ENCODE assay signal across 14 cellular contexts in the genomic region with DNA sequence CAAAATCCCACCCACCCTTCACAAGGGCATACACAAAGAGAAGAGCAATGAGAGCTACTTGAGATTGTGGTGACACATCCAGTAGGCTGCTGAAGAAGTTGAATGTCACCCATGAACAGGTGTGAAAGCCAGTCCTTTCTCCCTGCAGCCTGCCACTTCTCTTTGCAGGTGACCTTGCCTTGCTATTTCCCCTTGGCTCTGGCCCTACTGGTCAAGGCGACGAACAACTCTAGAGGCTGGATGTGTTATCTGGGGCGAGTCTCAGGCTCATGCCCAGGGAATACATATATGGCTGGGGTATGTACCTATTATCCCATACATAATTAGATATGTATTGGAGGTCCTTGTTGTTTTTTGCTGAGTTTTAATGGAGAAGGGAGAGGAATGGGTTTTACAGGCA.
DNase-seq lines count a peak whose midpoint lies in the region; ATAC-seq, FAIRE-seq and TF ChIP-seq lines count a peak whose summit lies in the region.
"Had no signal": no experiment of that assay in that cellular context is flagged by ENCODE, and none has a peak within 500 bp of the region (broad histone marks: within the 10 kb centered on the region; RNA-seq: fewer than 3 reads in every experiment).

No MANE protein-coding gene starts in this region.

- H4K5ac ChIP-seq in IMR-90 (ENCODE audit: low read depth, low read length): no peak overlapping the region
- H4K5ac ChIP-seq in H1 (ENCODE audit: insufficient read length, low read depth, low read length): no peak overlapping the region

- no peak overlapping the region for H2BK5ac ChIP-seq in IMR-90 (ENCODE audit: low read depth, low read length, poor library complexity, severe bottlenecking)
- H2BK5ac ChIP-seq in H1 (ENCODE audit: low read depth, low read length): no peak overlapping the region

- no peak overlapping the region for H3K14ac ChIP-seq in IMR-90 (replicated peaks; ENCODE audit: low read depth, low read length)
- H3K14ac ChIP-seq in H1 (ENCODE audit: insufficient read length): no peak overlapping the region

- DNase-seq in DMS79 (lab: John Stamatoyannopoulos, UW) (peak; percentile 63), IMR-90 (no peak), NCI-H510A (lab: John Stamatoyannopoulos, UW) (peak; percentile 25), H1 (ENCODE audit: low read depth in 1 of 2, low spot score in 2 of 2) (no peak), HCEC 1CT (no peak)
- DNase-seq in activated CD4-positive, alpha-beta T cell treated with anti-CD3 and anti-CD28 coated beads, Interleukin-2, amount 10 ng/mL, durations not matched to agents 7 days and 5 days: no peak
- DNase-seq: BE2C; CD4-positive, alpha-beta memory T cell; GM23248; H7 had no signal

- in situ Hi-C loops in IMR-90 (cut with MboI; ENCODE audit: low sequenced_read_pairs): no loop called here

- H3K56ac ChIP-seq in IMR-90 (ENCODE audit: extremely low read depth, insufficient read depth, low read length): no peak overlapping the region
- no peak overlapping the region for H3K56ac ChIP-seq in H1 (replicated peaks; ENCODE audit: insufficient read length, low read depth, low read length)

- H4K91ac ChIP-seq in IMR-90 (ENCODE audit: insufficient read depth, low read depth, low read length) (no peak overlapping the region), H1 (replicated peaks; ENCODE audit: insufficient read length, low read length) (no peak overlapping the region)

- H3K18ac ChIP-seq in IMR-90 (ENCODE audit: low read depth, low read length) (no peak overlapping the region), H1 (ENCODE audit: extremely low read depth, low read length) (no peak overlapping the region)

- H3K9me3 ChIP-seq in IMR-90 (ENCODE audit: control insufficient read depth, insufficient read depth, low read length) (no peaks in the 10 kb centered on the region), H1 (ENCODE audit: insufficient read depth in 2 of 2, low read depth in 1 of 2, low read length in 1 of 2) (no peaks in the 10 kb centered on the region)
- H3K9me3 ChIP-seq: BE2C had no signal

- intact Hi-C loops in IMR-90 (cut with micrococcal nuclease): no loop called here

- H3K4me1 ChIP-seq in IMR-90 (ENCODE audit: control insufficient read depth, insufficient read depth, low read length) (no peaks in the 10 kb centered on the region), H1 (replicated peaks in 1 of 4; ENCODE audit: control insufficient read depth in 3 of 4, insufficient read depth in 4 of 4, low read length in 3 of 4) (0 out of 7 replicates have a peak, but pooled peaks cover 0 to 7% (median 0%) of the 10 kb centered on the region in 4 experiments)
- H3K4me1 ChIP-seq: BE2C had no signal

- CTCF ChIA-PET in IMR-90 (lab: Yijun Ruan, JAX): no interaction called here
- CTCF ChIA-PET in H1 (lab: Charles Lee; ENCODE audit: partially characterized antibody): interaction anchor here (1.9 kb wide), 1 partner anchor 172 kb away, joined by 9 read pairs; no protein-coding TSS in a partner anchor
- CTCF ChIA-PET in activated CD4-positive, alpha-beta T cell treated with anti-CD3 and anti-CD28 coated beads, Interleukin-2, amount 10 ng/mL, durations not matched to agents 7 days and 5 days (lab: Charles Lee): no interaction called here

- H3K36me3 ChIP-seq in IMR-90 (ENCODE audit: control insufficient read depth, insufficient read depth, low read length): no peaks in the 10 kb centered on the region
- no peaks in the 10 kb centered on the region for H3K36me3 ChIP-seq in H1 (ENCODE audit: control insufficient read depth in 2 of 4, insufficient read depth in 4 of 4, low read length in 3 of 4)
- H3K36me3 ChIP-seq: BE2C had no signal

- no peak overlapping the region for H3K9ac ChIP-seq in IMR-90 (ENCODE audit: low read depth, low read length)
- no peak overlapping the region for H3K9ac ChIP-seq in H1 (replicated peaks in 1 of 4; ENCODE audit: extremely low read depth in 1 of 4, low read depth in 3 of 4, low read length in 3 of 4)
- H3K9ac ChIP-seq: GM23248 had no signal

- H2AFZ ChIP-seq in IMR-90 (replicated peaks; ENCODE audit: low read length, poor library complexity): peak overlapping the region; percentile 21
- 0 out of 2 replicates have a peak overlapping the region, but pooled peaks have one; percentile 52 for H2AFZ ChIP-seq in H1 (ENCODE audit: low read length)
- H2AFZ ChIP-seq: GM23248 had no signal

- no peak overlapping the region for H2AK9ac ChIP-seq in IMR-90 (replicated peaks; ENCODE audit: low read depth, low read length, poor library complexity)

- WGBS in IMR-90 (ENCODE audit: extremely low coverage in 2 of 2, insufficient read length in 1 of 2), 2 experiments: no CpG with 5 or more reads among the region's 3 CpGs
- WGBS in H1 (ENCODE audit: extremely low coverage in 1 of 2, insufficient coverage in 1 of 2, insufficient read length in 1 of 2, insufficient replicate concordance in 2 of 2, low coverage in 1 of 2, low lambda C conversion rate in 2 of 2, missing lambda C conversion rate in 1 of 2), 2 experiments: 85% methylated on average over 3 of the region's 3 CpGs; no CpG with 5 or more reads in 1 of the 2 experiments

- no peaks in the 10 kb centered on the region for H3K9me1 ChIP-seq in IMR-90 (ENCODE audit: insufficient read depth, low read length)

- H2BK15ac ChIP-seq in IMR-90 (ENCODE audit: low read depth, low read length) (no peak overlapping the region), H1 (ENCODE audit: low read length) (no peak overlapping the region; the same call in 1 of the 2 replicates)

- no peak overlapping the region for H3K27ac Mint-ChIP-seq in activated CD4-positive, alpha-beta T cell treated with anti-CD3 and anti-CD28 coated beads, Interleukin-2, amount 10 ng/mL, durations not matched to agents 7 days and 5 days

- H3K4ac ChIP-seq in IMR-90 (ENCODE audit: low read depth, low read length) (no peak overlapping the region), H1 (replicated peaks; ENCODE audit: insufficient read length, low read depth, low read length) (no peak overlapping the region)

- no peak overlapping the region for H2BK120ac ChIP-seq in IMR-90 (ENCODE audit: low read depth, low read length)
- H2BK120ac ChIP-seq in H1 (replicated peaks; ENCODE audit: low read depth, low read length): no peak overlapping the region

- H3K79me1 ChIP-seq in IMR-90 (ENCODE audit: low read depth in 1 of 2, low read length in 2 of 2) (no peaks in the 10 kb centered on the region), H1 (ENCODE audit: low read depth, low read length) (no peaks in the 10 kb centered on the region)

- no peak for TF ChIP-seq CTCF in IMR-90 (conservative IDR thresholded peaks at IDR 0.05; ENCODE audit: low read depth, low read length)
- no peak for TF ChIP-seq CTCF in H1 (IDR thresholded peaks at IDR 0.05; ENCODE audit: control extremely low read depth in 1 of 3, insufficient read depth in 1 of 3, low read depth in 1 of 3, low read length in 3 of 3)

- no peak overlapping the region for H2AK5ac ChIP-seq in IMR-90 (ENCODE audit: low read depth, low read length)
- no peak overlapping the region for H2AK5ac ChIP-seq in H1 (ENCODE audit: low read depth, low read length)

- BruUV-seq in IMR-90 (replicated peaks; lab: Mats Ljungman, UMichigan): no TSS peak

- dilution Hi-C loops in IMR-90 (cut with HindIII; ENCODE audit: low sequenced_read_pairs, unreplicated experiment): no loop called here

- no peak for TF ChIP-seq RAD21 in IMR-90 (IDR thresholded peaks at IDR 0.05; ENCODE audit: low read length)
- TF ChIP-seq RAD21 in H1 (IDR thresholded peaks at IDR 0.05 in 1 of 2, conservative IDR thresholded peaks at IDR 0.05 in 1 of 2; ENCODE audit: low read depth in 2 of 2, low read length in 2 of 2): no peak

- no peak overlapping the region for H3K4me3 ChIP-seq in IMR-90 (ENCODE audit: insufficient read depth, low read depth, low read length)
- no peak overlapping the region for H3K4me3 ChIP-seq in H1 (ENCODE audit: extremely low read depth in 1 of 4, insufficient read depth in 2 of 4, low read depth in 3 of 4, low read length in 4 of 4)
- H3K4me3 ChIP-seq: GM23248 had no signal

- H3K36me3 Mint-ChIP-seq in activated CD4-positive, alpha-beta T cell treated with anti-CD3 and anti-CD28 coated beads, Interleukin-2, amount 10 ng/mL, durations not matched to agents 7 days and 5 days (ENCODE audit: low read depth): peaks cover 5% of the 10 kb centered on the region
- H3K36me3 Mint-ChIP-seq: CD4-positive, alpha-beta memory T cell had no signal

- H3K4me2 ChIP-seq in IMR-90 (ENCODE audit: low read depth, low read length): no peak overlapping the region
- no peak overlapping the region for H3K4me2 ChIP-seq in H1 (ENCODE audit: insufficient read depth in 1 of 2, low read depth in 2 of 2, low read length in 2 of 2)

- no peak for TF ChIP-seq EP300 in H1 (IDR thresholded peaks at IDR 0.05; ENCODE audit: borderline replicate concordance in 1 of 2, low read depth in 2 of 2, low read length in 2 of 2)

- no peak overlapping the region for H3K4me3 Mint-ChIP-seq in activated CD4-positive, alpha-beta T cell treated with anti-CD3 and anti-CD28 coated beads, Interleukin-2, amount 10 ng/mL, durations not matched to agents 7 days and 5 days

- peaks cover 3% of the 10 kb centered on the region for H3K9me3 Mint-ChIP-seq in activated CD4-positive, alpha-beta T cell treated with anti-CD3 and anti-CD28 coated beads, Interleukin-2, amount 10 ng/mL, durations not matched to agents 7 days and 5 days

- H2BK20ac ChIP-seq in IMR-90 (ENCODE audit: low read depth, low read length): no peak overlapping the region
- H2BK20ac ChIP-seq in H1 (ENCODE audit: low read length): no peak overlapping the region

- POLR2A ChIA-PET in IMR-90 (lab: Charles Lee; ENCODE audit: unreplicated experiment): no interaction called here
- POLR2A ChIA-PET in H1 (lab: Charles Lee; ENCODE audit: partially characterized antibody): no interaction called here
- POLR2A ChIA-PET in activated CD4-positive, alpha-beta T cell treated with anti-CD3 and anti-CD28 coated beads, Interleukin-2, amount 10 ng/mL, durations not matched to agents 7 days and 5 days (lab: Charles Lee): no interaction called here

- H3K79me2 ChIP-seq in H1 (ENCODE audit: control insufficient read depth in 1 of 2, insufficient read depth in 2 of 2, low read length in 2 of 2): no peaks in the 10 kb centered on the region

- no peak for FAIRE-seq in H1 (lab: Jason Lieb, UNC)
- FAIRE-seq: A204.1, GM18507 had no signal

- TF ChIP-seq POLR2A in IMR-90 (IDR thresholded peaks at IDR 0.05; ENCODE audit: low read depth, low read length) (no peak), H1 (IDR thresholded peaks at IDR 0.05; ENCODE audit: control extremely low read depth in 1 of 2, low read depth in 2 of 2, low read length in 2 of 2) (no peak)

- H3K27me3 ChIP-seq in IMR-90 (ENCODE audit: control insufficient read depth, insufficient read depth, low read length): peaks cover 2% of the 10 kb centered on the region; the same call in 1 of the 2 replicates
- H3K27me3 ChIP-seq in H1 (replicated peaks in 1 of 4; ENCODE audit: control insufficient read depth in 3 of 4, extremely low read depth in 1 of 4, insufficient read depth in 3 of 4, low read length in 3 of 4): no peaks in the 10 kb centered on the region
- H3K27me3 ChIP-seq: BE2C had no signal

- peaks cover 26% of the 10 kb centered on the region for H3K4me1 Mint-ChIP-seq in activated CD4-positive, alpha-beta T cell treated with anti-CD3 and anti-CD28 coated beads, Interleukin-2, amount 10 ng/mL, durations not matched to agents 7 days and 5 days

- H4K8ac ChIP-seq in IMR-90 (ENCODE audit: low read depth in 2 of 2, low read length in 2 of 2) (no peak overlapping the region), H1 (ENCODE audit: extremely low read depth, insufficient read depth, low read length) (no peak overlapping the region)

- H3K23ac ChIP-seq in IMR-90 (ENCODE audit: low read depth, low read length): no peak overlapping the region
- no peak overlapping the region for H3K23ac ChIP-seq in H1 (ENCODE audit: insufficient read length)

- no peak overlapping the region for H2BK12ac ChIP-seq in H1 (ENCODE audit: low read depth, low read length)

- no peaks in the 10 kb centered on the region for H3K23me2 ChIP-seq in H1 (ENCODE audit: low read depth, low read length)

- H3K27me3 Mint-ChIP-seq in activated CD4-positive, alpha-beta T cell treated with anti-CD3 and anti-CD28 coated beads, Interleukin-2, amount 10 ng/mL, durations not matched to agents 7 days and 5 days: peaks cover 12% of the 10 kb centered on the region
- H3K27me3 Mint-ChIP-seq: CD4-positive, alpha-beta memory T cell had no signal

- no peak overlapping the region for H3K27ac ChIP-seq in IMR-90 (ENCODE audit: insufficient read depth, low read length)
- no peak overlapping the region for H3K27ac ChIP-seq in H1 (ENCODE audit: low read depth, low read length)
- H3K27ac ChIP-seq: C4-2B, GM23248 had no signal

- no peaks in the 10 kb centered on the region for H4K20me1 ChIP-seq in IMR-90 (ENCODE audit: insufficient read depth, low read length)
- H4K20me1 ChIP-seq in H1 (replicated peaks in 1 of 2; ENCODE audit: control insufficient read depth in 1 of 2, insufficient read depth in 2 of 2, low read length in 2 of 2): no peaks in the 10 kb centered on the region

- ATAC-seq in IMR-90 (ENCODE audit: low read depth): no peak
- ATAC-seq in GM18867 (IDR thresholded peaks at IDR 0.05; ENCODE audit: unreplicated experiment): no peak

Comparison
In these comparisons a context has a peak if more than half of its experiments do, and no peak if none do; other contexts are left out.
1. DNase-seq: peak in DMS79 (single experiment) and NCI-H510A (single experiment); none in IMR-90 (single experiment), H1 (0 of 2), HCEC 1CT (single experiment) and activated CD4-positive, alpha-beta T cell treated with anti-CD3 and anti-CD28 coated beads, Interleukin-2, amount 10 ng/mL, durations not matched to agents 7 days and 5 days (single experiment).